ENCODE assay signal across 10 cellular contexts in the genomic region with DNA sequence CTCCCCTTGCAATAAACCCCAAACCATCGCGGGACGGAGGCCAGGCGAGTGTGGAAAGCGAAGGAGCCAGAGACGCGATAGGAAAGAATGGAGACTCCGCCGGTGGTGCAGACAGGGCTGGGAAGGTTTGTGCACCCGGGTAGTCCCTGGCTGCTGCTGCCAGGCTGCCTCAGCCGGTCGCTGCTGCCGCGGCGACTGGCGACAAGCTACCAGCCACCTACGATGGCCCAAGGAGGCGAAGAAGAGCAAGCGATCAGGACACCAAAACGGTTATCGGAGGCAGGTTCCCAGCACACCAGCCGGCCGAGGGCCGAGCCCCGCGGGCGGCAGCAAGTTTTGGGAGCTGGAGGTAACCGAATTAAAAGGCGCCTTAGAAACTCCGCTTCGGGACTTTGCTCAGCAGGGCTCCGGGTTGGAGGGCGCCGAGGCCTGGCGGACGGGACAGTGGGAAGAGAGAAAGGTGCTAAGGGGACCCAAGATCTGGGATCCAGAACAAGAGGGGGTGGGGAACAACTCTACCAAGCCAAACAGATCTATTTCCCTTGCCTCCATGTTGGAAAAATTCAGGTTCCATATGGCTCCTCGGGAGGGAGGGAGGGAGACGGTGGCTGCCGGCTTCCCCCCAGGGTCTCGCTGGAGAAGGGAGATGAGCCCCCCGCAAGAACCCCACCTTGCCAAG. TPM values are rescaled to one million over a fixed set of nuclear protein-coding genes. Genes with fewer than 3 reads are reported as not detected.
DNase-seq lines count a peak whose midpoint lies in the region; ATAC-seq and TF ChIP-seq lines count a peak whose summit lies in the region.
"Had no signal": no experiment of that assay in that cellular context is flagged by ENCODE, and none has a peak within 500 bp of the region (broad histone marks: within the 10 kb centered on the region; RNA-seq: fewer than 3 reads in every experiment).

No MANE protein-coding gene starts in this region.

- H3K27ac ChIP-seq in HEK293 (ENCODE audit: extremely low read depth, low read depth, low read length) (peak overlapping the region; percentile 97), parathyroid adenoma (no peak overlapping the region)

- peak overlapping the region; percentile 44 for H3K4me3 ChIP-seq in HEK293 (ENCODE audit: low read depth, low read length)
- H3K4me3 ChIP-seq in WI38 (ENCODE audit: low read depth, low read length) = peak overlapping the region; percentile 54
- peak overlapping the region; percentile 71 for H3K4me3 ChIP-seq in parathyroid adenoma (ENCODE audit: low read depth, low read length)

- no peaks in the 10 kb centered on the region for H3K79me2 ChIP-seq in parathyroid adenoma

- DNase-seq in left cardiac atrium (no peak), GM10248 (ENCODE audit: extremely low spot score) (no peak), SW 1271 (lab: John Stamatoyannopoulos, UW) (no peak), NCI-H2081 treated with DMSO at 0.1 percent for 48 hours (lab: John Stamatoyannopoulos, UW) (no peak)
- DNase-seq: NCI-H187; stimulated activated CD4-positive, alpha-beta T cell treated with anti-CD3 and anti-CD28 coated beads, Interleukin-4, amount 100 ng/mL, for 1 hour had no signal

- TF ChIP-seq CTCF in HEK293 (tag by site-specific recombination; IDR thresholded peaks at IDR 0.05) (no peak), WI38 (IDR thresholded peaks at IDR 0.05; ENCODE audit: low read depth, low read length) (no peak), parathyroid adenoma (IDR thresholded peaks at IDR 0.05) (no peak), GM10248 (IDR thresholded peaks at IDR 0.05; ENCODE audit: control extremely low read depth, extremely low read depth, low read depth, missing control alignments) (no peak)

- ATAC-seq in left cardiac atrium = peak; percentile 4 to 6
- no peak for ATAC-seq in GM19035 (IDR thresholded peaks at IDR 0.05; ENCODE audit: unreplicated experiment)

- H3K9ac ChIP-seq in parathyroid adenoma = no peak overlapping the region

- POLR2A ChIA-PET in HEK293 (lab: Yijun Ruan, JAX) = interaction anchor here (0.6 to 3.0 kb wide), 10 partner anchors 8 to 141 kb away, joined by 3 to 26 read pairs (median 6); no protein-coding TSS in a partner anchor
- POLR2A ChIA-PET in GM10248 (lab: Yijun Ruan, JAX) = no interaction called here

- H3K9me3 ChIP-seq in HEK293 (ENCODE audit: control insufficient read depth, insufficient read depth, low read depth, low read length) = no peaks in the 10 kb centered on the region
- no peaks in the 10 kb centered on the region for H3K9me3 ChIP-seq in parathyroid adenoma (ENCODE audit: control insufficient read depth, low read length)

- CTCF ChIA-PET in HEK293 (lab: Yijun Ruan, JAX) = interaction anchor here (0.5 to 1.5 kb wide), 5 partner anchors 8 to 282 kb away, joined by 3 to 5 read pairs (median 4); a partner anchor contains a TSS
- CTCF ChIA-PET in GM10248 (lab: Yijun Ruan, JAX) = interaction anchor here (1.1 to 1.2 kb wide), 2 partner anchors 203 to 295 kb away, joined by 3 read pairs; no protein-coding TSS in a partner anchor

- peak overlapping the region; percentile 82 for H3K4me2 ChIP-seq in parathyroid adenoma (ENCODE audit: low read length)

- intact Hi-C loops in left cardiac atrium (cut with DNase I) = no loop called here

- peaks cover 58% of the 10 kb centered on the region for H3K4me1 ChIP-seq in HEK293 (ENCODE audit: control insufficient read depth, insufficient read depth, low read length)
- H3K4me1 ChIP-seq in parathyroid adenoma = no peaks in the 10 kb centered on the region

- H2AFZ ChIP-seq in parathyroid adenoma = no peak overlapping the region

- no peaks in the 10 kb centered on the region for H3K27me3 ChIP-seq in parathyroid adenoma (ENCODE audit: control insufficient read depth, insufficient read depth, low read length)

- H3K36me3 ChIP-seq in HEK293 (ENCODE audit: control insufficient read depth in 2 of 2, insufficient read depth in 1 of 2, low read length in 2 of 2) (peaks cover 19 to 56% of the 10 kb centered on the region in 2 experiments), parathyroid adenoma (ENCODE audit: control insufficient read depth, insufficient read depth, low read length) (no peaks in the 10 kb centered on the region)

TF ChIP-seq in HEK293, 187 proteins besides CTCF, POLR2A, EP300 and RAD21:
- TF ChIP-seq ZNF302 (tag by site-specific recombination; IDR thresholded peaks at IDR 0.05; ENCODE audit: low read depth) (no peak), ZNF223 (tag by site-specific recombination; IDR thresholded peaks at IDR 0.05) (no peak), FEZF1 (tag by site-specific recombination; IDR thresholded peaks at IDR 0.05) (no peak), ZNF37A (tag by site-specific recombination; IDR thresholded peaks at IDR 0.05) (no peak), ZNF624 (tag by site-specific recombination; IDR thresholded peaks at IDR 0.05) (no peak), ZNF239 (tag by site-specific recombination; IDR thresholded peaks at IDR 0.05) (no peak), KLF10 (tag by site-specific recombination; IDR thresholded peaks at IDR 0.05) (no peak), HOXD13 (CRISPR knock-in tag; IDR thresholded peaks at IDR 0.05; ENCODE audit: borderline replicate concordance) (no peak), GLIS1 (tag by site-specific recombination; IDR thresholded peaks at IDR 0.05) (no peak), ZNF433 (tag by site-specific recombination; IDR thresholded peaks at IDR 0.05; ENCODE audit: low read depth) (no peak), RBAK (tag by site-specific recombination; IDR thresholded peaks at IDR 0.05) (no peak), ZEB2 (tag by site-specific recombination; IDR thresholded peaks at IDR 0.05) (no peak), ZNF654 (tag by site-specific recombination; IDR thresholded peaks at IDR 0.05; ENCODE audit: low read depth) (no peak)
- TF ChIP-seq, protein P1, sequence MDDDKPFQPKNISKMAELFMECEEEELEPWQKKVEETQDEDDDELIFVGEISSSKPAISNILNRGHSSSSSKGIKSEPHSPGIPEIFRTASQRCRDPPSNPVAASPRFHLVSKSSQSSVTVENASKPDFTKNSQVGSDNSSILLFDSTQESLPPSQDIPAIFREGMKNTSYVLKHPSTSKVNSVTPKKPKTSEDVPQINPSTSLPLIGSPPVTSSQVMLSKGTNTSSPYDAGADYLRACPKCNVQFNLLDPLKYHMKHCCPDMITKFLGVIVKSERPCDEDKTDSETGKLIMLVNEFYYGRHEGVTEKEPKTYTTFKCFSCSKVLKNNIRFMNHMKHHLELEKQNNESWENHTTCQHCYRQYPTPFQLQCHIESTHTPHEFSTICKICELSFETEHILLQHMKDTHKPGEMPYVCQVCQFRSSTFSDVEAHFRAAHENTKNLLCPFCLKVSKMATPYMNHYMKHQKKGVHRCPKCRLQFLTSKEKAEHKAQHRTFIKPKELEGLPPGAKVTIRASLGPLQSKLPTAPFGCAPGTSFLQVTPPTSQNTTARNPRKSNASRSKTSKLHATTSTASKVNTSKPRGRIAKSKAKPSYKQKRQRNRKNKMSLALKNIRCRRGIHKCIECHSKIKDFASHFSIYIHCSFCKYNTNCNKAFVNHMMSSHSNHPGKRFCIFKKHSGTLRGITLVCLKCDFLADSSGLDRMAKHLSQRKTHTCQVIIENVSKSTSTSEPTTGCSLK (tag by site-specific recombination; IDR thresholded peaks at IDR 0.05) = no peak
- TF ChIP-seq, protein P2, sequence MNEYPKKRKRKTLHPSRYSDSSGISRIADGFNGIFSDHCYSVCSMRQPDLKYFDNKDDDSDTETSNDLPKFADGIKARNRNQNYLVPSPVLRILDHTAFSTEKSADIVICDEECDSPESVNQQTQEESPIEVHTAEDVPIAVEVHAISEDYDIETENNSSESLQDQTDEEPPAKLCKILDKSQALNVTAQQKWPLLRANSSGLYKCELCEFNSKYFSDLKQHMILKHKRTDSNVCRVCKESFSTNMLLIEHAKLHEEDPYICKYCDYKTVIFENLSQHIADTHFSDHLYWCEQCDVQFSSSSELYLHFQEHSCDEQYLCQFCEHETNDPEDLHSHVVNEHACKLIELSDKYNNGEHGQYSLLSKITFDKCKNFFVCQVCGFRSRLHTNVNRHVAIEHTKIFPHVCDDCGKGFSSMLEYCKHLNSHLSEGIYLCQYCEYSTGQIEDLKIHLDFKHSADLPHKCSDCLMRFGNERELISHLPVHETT (tag by site-specific recombination; IDR thresholded peaks at IDR 0.05) = no peak
- TF ChIP-seq, protein P3, sequence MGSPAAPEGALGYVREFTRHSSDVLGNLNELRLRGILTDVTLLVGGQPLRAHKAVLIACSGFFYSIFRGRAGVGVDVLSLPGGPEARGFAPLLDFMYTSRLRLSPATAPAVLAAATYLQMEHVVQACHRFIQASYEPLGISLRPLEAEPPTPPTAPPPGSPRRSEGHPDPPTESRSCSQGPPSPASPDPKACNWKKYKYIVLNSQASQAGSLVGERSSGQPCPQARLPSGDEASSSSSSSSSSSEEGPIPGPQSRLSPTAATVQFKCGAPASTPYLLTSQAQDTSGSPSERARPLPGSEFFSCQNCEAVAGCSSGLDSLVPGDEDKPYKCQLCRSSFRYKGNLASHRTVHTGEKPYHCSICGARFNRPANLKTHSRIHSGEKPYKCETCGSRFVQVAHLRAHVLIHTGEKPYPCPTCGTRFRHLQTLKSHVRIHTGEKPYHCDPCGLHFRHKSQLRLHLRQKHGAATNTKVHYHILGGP (tag by site-specific recombination; IDR thresholded peaks at IDR 0.05) = no peak

RNA-seq across cellular contexts. Expression of a gene that starts 9.6 kb away (rescaled TPM):
- 1 to 10 TPM; 6.1 to 6.7 TPM for total RNA-seq in left cardiac atrium

RNA-seq across cellular contexts. Expression of a gene that starts 23.6 kb away (rescaled TPM):
- 1 to 10 TPM in 1 of 2 donors, under 1 TPM in 1; 0.31 to 1.6 TPM for total RNA-seq in left cardiac atrium

RNA-seq across cellular contexts. Expression of a gene that starts 23.7 kb away (rescaled TPM):
- not detected for total RNA-seq in left cardiac atrium

RNA-seq across cellular contexts. Expression of a gene that starts 35.5 kb away (rescaled TPM):
- total RNA-seq in left cardiac atrium = 1 to 10 TPM; 1.2 to 2.8 TPM

RNA-seq across cellular contexts. Expression of a gene that starts 39.0 kb away (rescaled TPM):
- under 1 TPM in 1 of 2 donors, not detected in 1; 0.41 TPM for total RNA-seq in left cardiac atrium
